In genomic region chr6:16964553-16965499, GRCh38 we compare ENCODE assay signal across 8 cellular contexts.
A peak's percentile ranks its signal among the peaks of the same experiment; 100 is the strongest.
DNase-seq lines count a peak whose midpoint lies in the region; ATAC-seq and TF ChIP-seq lines count a peak whose summit lies in the region.

No MANE protein-coding gene starts in this region.

- H3K27me3 ChIP-seq in PC-9 (ENCODE audit: insufficient read depth, low read depth): no peaks in the 10 kb centered on the region

- H3F3A ChIP-seq in PC-9 (ENCODE audit: insufficient read depth, low read depth): no peaks in the 10 kb centered on the region

- H3K27ac ChIP-seq in PC-9: no peak overlapping the region

- no peaks in the 10 kb centered on the region for H4K20me1 ChIP-seq in PC-9 (ENCODE audit: insufficient read depth)

- ATAC-seq in GM19351 (IDR thresholded peaks at IDR 0.05; ENCODE audit: unreplicated experiment): peak; percentile 92
- peak; percentile 85 to 90 for ATAC-seq in activated T-cell treated with anti-CD3 and anti-CD28 coated beads, Interleukin-2, amount 50 U/mL, for 4 hours
- ATAC-seq in natural killer cell treated with Interleukin-12 subunit alpha and Interleukin-12 subunit beta and Interleukin-15 and Interleukin-18, amount 100 ng/mL, for 72 hours: peak; percentile 80 to 87

- TF ChIP-seq CTCF in PC-9 (conservative IDR thresholded peaks at IDR 0.05): peak; percentile 92

- H3K9me2 ChIP-seq in PC-9 (ENCODE audit: insufficient read depth): no peaks in the 10 kb centered on the region

- H3K4me3 ChIP-seq in PC-9: 0 out of 2 replicates have a peak overlapping the region, but pooled peaks have one; percentile 22

- H3K9me3 Mint-ChIP-seq in activated T-cell treated with anti-CD3 and anti-CD28 coated beads, Interleukin-2, amount 50 U/mL, for 4 hours: no peaks in the 10 kb centered on the region
- H3K9me3 Mint-ChIP-seq in natural killer cell treated with Interleukin-12 subunit alpha and Interleukin-12 subunit beta and Interleukin-15 and Interleukin-18, amount 100 ng/mL, for 72 hours: no peaks in the 10 kb centered on the region

- H3K4me2 ChIP-seq in PC-9: peak overlapping the region; percentile 69

- DNase-seq in CD1c-positive myeloid dendritic cell (ENCODE audit: extremely low spot score): peak; percentile 77
- DNase-seq in HS-27A (ENCODE audit: low read depth): peak; percentile 36
- DNase-seq in PC-9: peak; percentile 77 to 82
- DNase-seq in activated T-cell treated with anti-CD3 and anti-CD28 coated beads, Interleukin-2, amount 50 U/mL, for 4 hours: peak; percentile 51
- DNase-seq in fibroblast of gingiva (ENCODE audit: low read depth): peak; percentile 66
- peak; percentile 64 for DNase-seq in natural killer cell treated with Interleukin-12 subunit alpha and Interleukin-12 subunit beta and Interleukin-15 and Interleukin-18, amount 100 ng/mL, for 72 hours (ENCODE audit: low spot score)
- peak; percentile 53 for DNase-seq in stimulated activated naive CD4-positive, alpha-beta T cell treated with Interleukin-2 at 50 U/mL for 16 hours (lab: John Stamatoyannopoulos, UW)

- peaks cover 13% of the 10 kb centered on the region for H3K4me1 ChIP-seq in PC-9 (replicated peaks; ENCODE audit: insufficient read depth)

- no peaks in the 10 kb centered on the region for H3K79me2 ChIP-seq in PC-9 (ENCODE audit: low read depth)

- H3K27me3 Mint-ChIP-seq in activated T-cell treated with anti-CD3 and anti-CD28 coated beads, Interleukin-2, amount 50 U/mL, for 4 hours (ENCODE audit: low read depth): peaks cover 21% of the 10 kb centered on the region
- H3K27me3 Mint-ChIP-seq in natural killer cell treated with Interleukin-12 subunit alpha and Interleukin-12 subunit beta and Interleukin-15 and Interleukin-18, amount 100 ng/mL, for 72 hours: peaks cover 29 to 35% of the 10 kb centered on the region in 2 donors

- intact Hi-C loops in PC-9 (cut with micrococcal nuclease; ENCODE audit: unreplicated experiment): loop anchor here (1.0 to 10.0 kb wide), 5 partner anchors 122 to 633 kb away; no protein-coding TSS in a partner anchor

- H2AFZ ChIP-seq in PC-9: no peak overlapping the region

- peaks cover 7% of the 10 kb centered on the region for H3K4me1 Mint-ChIP-seq in activated T-cell treated with anti-CD3 and anti-CD28 coated beads, Interleukin-2, amount 50 U/mL, for 4 hours (ENCODE audit: low read depth)
- H3K4me1 Mint-ChIP-seq in natural killer cell treated with Interleukin-12 subunit alpha and Interleukin-12 subunit beta and Interleukin-15 and Interleukin-18, amount 100 ng/mL, for 72 hours (ENCODE audit: low read depth in 2 of 2): peaks cover 6 to 8% of the 10 kb centered on the region in 2 donors

- H3K36me3 ChIP-seq in PC-9 (ENCODE audit: low read depth): no peaks in the 10 kb centered on the region

- POLR2A ChIA-PET in PC-9 (lab: Charles Lee; ENCODE audit: unreplicated experiment): no interaction called here

- CTCF ChIA-PET in PC-9 (lab: Charles Lee): interaction anchor here (0.5 to 1.5 kb wide), 10 partner anchors 15 to 628 kb away, joined by 3 to 16 read pairs (median 6); partner anchors contain the start of gene ATXN1

- H3K9me3 ChIP-seq in PC-9 (ENCODE audit: insufficient read depth, low read depth): no peaks in the 10 kb centered on the region

- BruUV-seq in PC-9 (replicated peaks; lab: Mats Ljungman, UMichigan): no TSS peak

- H3K36me3 Mint-ChIP-seq in activated T-cell treated with anti-CD3 and anti-CD28 coated beads, Interleukin-2, amount 50 U/mL, for 4 hours (ENCODE audit: insufficient read depth): no peaks in the 10 kb centered on the region
- H3K36me3 Mint-ChIP-seq in natural killer cell treated with Interleukin-12 subunit alpha and Interleukin-12 subunit beta and Interleukin-15 and Interleukin-18, amount 100 ng/mL, for 72 hours: no peaks in the 10 kb centered on the region

- H3K27ac Mint-ChIP-seq in natural killer cell treated with Interleukin-12 subunit alpha and Interleukin-12 subunit beta and Interleukin-15 and Interleukin-18, amount 100 ng/mL, for 72 hours: no peak overlapping the region

- H3K4me3 Mint-ChIP-seq in activated T-cell treated with anti-CD3 and anti-CD28 coated beads, Interleukin-2, amount 50 U/mL, for 4 hours: no peak overlapping the region
- no peak overlapping the region for H3K4me3 Mint-ChIP-seq in natural killer cell treated with Interleukin-12 subunit alpha and Interleukin-12 subunit beta and Interleukin-15 and Interleukin-18, amount 100 ng/mL, for 72 hours
